ENCODE assay signal across 10 cellular contexts in the genomic region with DNA sequence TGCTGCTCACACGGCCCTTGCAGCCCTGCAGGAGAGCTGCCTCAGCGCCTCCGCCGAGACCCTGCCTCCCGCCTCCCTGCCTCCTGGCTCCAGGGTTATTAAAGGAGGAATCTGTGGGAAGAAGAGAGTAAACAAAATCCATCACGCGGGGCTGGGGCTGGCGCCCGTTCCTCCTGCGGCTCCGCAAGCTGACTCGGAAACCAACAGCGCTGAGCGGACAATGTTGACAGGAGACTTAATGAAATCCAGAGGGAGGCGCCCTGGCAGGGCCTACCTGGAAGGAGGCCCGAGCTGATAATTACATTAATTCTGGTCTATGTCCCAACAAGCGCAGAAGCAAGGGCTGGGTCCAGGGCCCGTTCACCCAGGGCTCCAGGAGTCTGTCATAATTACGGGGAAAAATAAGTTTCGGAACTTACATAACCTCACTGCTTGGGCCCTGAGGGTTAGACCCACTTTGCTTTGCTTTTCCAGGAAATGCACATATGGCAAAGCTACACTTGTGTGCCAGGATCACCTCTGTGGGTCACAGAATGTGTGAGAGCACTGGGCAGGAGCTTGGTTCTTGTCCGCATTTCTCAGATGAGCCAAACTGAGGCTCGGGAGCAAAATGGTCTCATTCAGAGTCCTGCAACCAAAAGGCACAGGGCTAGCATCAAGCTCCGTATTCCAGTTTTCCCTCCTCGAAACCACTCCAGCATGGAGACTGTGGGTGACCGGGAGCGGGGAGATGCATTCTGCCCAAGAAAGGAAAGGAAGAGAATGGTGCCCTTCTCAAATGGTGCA. TPM values are rescaled to one million over a fixed set of nuclear protein-coding genes. Genes with fewer than 3 reads are reported as not detected.
DNase-seq lines count a peak whose midpoint lies in the region; ATAC-seq and TF ChIP-seq lines count a peak whose summit lies in the region.
"Had no signal": no experiment of that assay in that cellular context is flagged by ENCODE, and none has a peak within 500 bp of the region (broad histone marks: within the 10 kb centered on the region; RNA-seq: fewer than 3 reads in every experiment).

No MANE protein-coding gene starts in this region.

- H2BK120ac ChIP-seq in neuronal stem cell (ENCODE audit: low read depth, low read length) = no peak overlapping the region

- H2BK5ac ChIP-seq in neuronal stem cell (ENCODE audit: low read length) = no peak overlapping the region

- H3K9me3 ChIP-seq in fibroblast of lung (ENCODE audit: control insufficient read depth, insufficient read depth, low read depth, low read length) (no peaks in the 10 kb centered on the region), neuronal stem cell (replicated peaks in 1 of 2; ENCODE audit: control insufficient read depth in 2 of 2, insufficient read depth in 1 of 2, low read depth in 1 of 2, low read length in 2 of 2) (no peaks in the 10 kb centered on the region)

- H3K9ac ChIP-seq in fibroblast of lung (ENCODE audit: insufficient read depth, low read length) (no peak overlapping the region), neuronal stem cell (ENCODE audit: low read depth, low read length, poor library complexity) (no peak overlapping the region)

- no CpG with 5 or more reads among the region's 26 CpGs for WGBS in neuronal stem cell (ENCODE audit: extremely low coverage in 2 of 2, insufficient read length in 2 of 2, insufficient replicate concordance in 1 of 2), 2 donors

- no peaks in the 10 kb centered on the region for H3K79me1 ChIP-seq in neuronal stem cell (ENCODE audit: low read depth, low read length)

- ATAC-seq in stimulated activated naive CD8-positive, alpha-beta T cell treated with anti-CD3 and anti-CD28 coated beads, Interleukin-15, Interleukin-2, amounts not matched to agents 100 U/mL and 50 U/mL, for 24 hours = no peak

- H4K91ac ChIP-seq in neuronal stem cell (ENCODE audit: low read depth, low read length, poor library complexity) = peak overlapping the region; percentile 15

- no peak overlapping the region for H3K27ac ChIP-seq in fibroblast of lung (ENCODE audit: insufficient read depth, low read length)
- H3K27ac ChIP-seq in neuronal stem cell (replicated peaks; ENCODE audit: low read length) = no peak overlapping the region

- TF ChIP-seq CTCF in fibroblast of lung (conservative IDR thresholded peaks at IDR 0.05 in 1 of 2, IDR thresholded peaks at IDR 0.05 in 1 of 2; ENCODE audit: low read depth in 1 of 2, low read length in 2 of 2) = no peak

- H2AFZ ChIP-seq in fibroblast of lung (ENCODE audit: low read length) (no peak overlapping the region), neuronal stem cell (ENCODE audit: low read length) (peak overlapping the region; percentile 57)

- H2BK12ac ChIP-seq in neuronal stem cell (ENCODE audit: low read length) = no peak overlapping the region

- H3K4me3 ChIP-seq in fibroblast of lung (replicated peaks in 1 of 4; ENCODE audit: control extremely low read depth in 1 of 4, insufficient read depth in 1 of 4, low read depth in 3 of 4, low read length in 4 of 4) (no peak overlapping the region), neuronal stem cell (ENCODE audit: low read length in 2 of 2) (no peak overlapping the region)

- no peak overlapping the region for H3K23ac ChIP-seq in neuronal stem cell (ENCODE audit: low read depth, low read length, poor library complexity)

- no peaks in the 10 kb centered on the region for H3K4me1 ChIP-seq in fibroblast of lung (ENCODE audit: control insufficient read depth, extremely low read depth, insufficient read depth, low read length)
- peaks cover 0 to 1% of the 10 kb centered on the region in 2 donors for H3K4me1 ChIP-seq in neuronal stem cell (ENCODE audit: control insufficient read depth in 2 of 2, insufficient read depth in 1 of 2, low read depth in 1 of 2, low read length in 2 of 2)

- H3K4ac ChIP-seq in neuronal stem cell (ENCODE audit: low read length) = no peak overlapping the region

- H3K18ac ChIP-seq in neuronal stem cell (ENCODE audit: low read length) = no peak overlapping the region

- H4K20me1 ChIP-seq in fibroblast of lung (ENCODE audit: control insufficient read depth, extremely low read depth, insufficient read depth, low read length) = no peaks in the 10 kb centered on the region

- H3K14ac ChIP-seq in neuronal stem cell (ENCODE audit: low read length) = no peak overlapping the region

- H3K36me3 ChIP-seq in fibroblast of lung (ENCODE audit: control insufficient read depth, insufficient read depth, low read length) (no peaks in the 10 kb centered on the region), neuronal stem cell (replicated peaks in 1 of 2; ENCODE audit: control insufficient read depth in 2 of 2, insufficient read depth in 2 of 2, low read length in 2 of 2) (no peaks in the 10 kb centered on the region)

- H4K8ac ChIP-seq in neuronal stem cell (ENCODE audit: low read depth, low read length) = no peak overlapping the region

- no peak overlapping the region for H2AK5ac ChIP-seq in neuronal stem cell (ENCODE audit: low read depth, low read length)

- DNase-seq in Daoy (ENCODE audit: low read depth) = peak; percentile 19
- DNase-seq in NCI-H82 (lab: John Stamatoyannopoulos, UW) = peak; percentile 52
- DNase-seq in fibroblast of lung (ENCODE audit: low read depth in 2 of 2) = peak; percentile 64 to 71
- DNase-seq in neuronal stem cell (ENCODE audit: low spot score) = no peak
- DNase-seq in DMS153 (lab: John Stamatoyannopoulos, UW) = no peak
- DNase-seq in HPDE6-E6E7 (ENCODE audit: extremely low spot score) = no peak
- DNase-seq in stimulated activated naive CD8-positive, alpha-beta T cell treated with anti-CD3 and anti-CD28 coated beads, Interleukin-15, Interleukin-2, amounts not matched to agents 100 U/mL and 50 U/mL, for 24 hours = no peak
- DNase-seq in iPS-NIHi11 (ENCODE audit: low spot score) = no peak
- DNase-seq: NCI-H1436 treated with DMSO at 0.1 percent for 48 hours; stimulated activated naive CD4-positive, alpha-beta T cell had no signal

- H3K79me2 ChIP-seq in fibroblast of lung (ENCODE audit: control insufficient read depth, insufficient read depth, low read length) = no peaks in the 10 kb centered on the region

- H3K27me3 ChIP-seq in fibroblast of lung (ENCODE audit: control insufficient read depth, insufficient read depth, low read length) (peaks cover 2% of the 10 kb centered on the region), neuronal stem cell (ENCODE audit: control insufficient read depth in 3 of 3, insufficient read depth in 3 of 3, low read depth in 1 of 3, low read length in 3 of 3) (peaks cover 0 to 43% (median 0%) of the 10 kb centered on the region in 3 experiments)

- H3K4me2 ChIP-seq in fibroblast of lung (ENCODE audit: extremely low read depth, insufficient read depth, low read length) (peak overlapping the region; percentile 32), neuronal stem cell (ENCODE audit: insufficient read depth, low read length, poor library complexity, severe bottlenecking) (no peak overlapping the region)

- H2BK15ac ChIP-seq in neuronal stem cell (ENCODE audit: low read length) = no peak overlapping the region

RNA-seq across cellular contexts. Expression of gene SLC6A6, which starts 43.8 kb away (rescaled TPM):
- total RNA-seq in Daoy (2014; rRNA removed; shearing (Covaris generic)) = 10.7 and 10.8 TPM in 2 replicates
- total RNA-seq in fibroblast of lung = 8.5 and 8.9 TPM in 2 replicates
- 10.9 and 24.0 TPM in 2 replicates for polyA plus RNA-seq in fibroblast of lung
- 6.6 and 17.4 TPM in 2 replicates for polyA plus RNA-seq in fibroblast of lung (2012)
- 40.8 and 82.2 TPM in 2 replicates for polyA minus RNA-seq in fibroblast of lung (ENCODE audit: low replicate concordance)
- polyA plus RNA-seq in neuronal stem cell (2013, experiment 1 of 2) = 27.6 TPM
- 30.3 TPM for polyA plus RNA-seq in neuronal stem cell (2013, experiment 2 of 2)

Comparison
In these comparisons a context has a peak if more than half of its experiments do, and no peak if none do; other contexts are left out.
1. DNase-seq: peak in Daoy (single experiment), NCI-H82 (single experiment) and fibroblast of lung (2 of 2); none in neuronal stem cell (single experiment), DMS153 (single experiment), HPDE6-E6E7 (single experiment), stimulated activated naive CD8-positive, alpha-beta T cell treated with anti-CD3 and anti-CD28 coated beads, Interleukin-15, Interleukin-2, amounts not matched to agents 100 U/mL and 50 U/mL, for 24 hours (single experiment) and iPS-NIHi11 (single experiment).